14 cellular contexts compared by ENCODE assay signal in the genomic region with DNA sequence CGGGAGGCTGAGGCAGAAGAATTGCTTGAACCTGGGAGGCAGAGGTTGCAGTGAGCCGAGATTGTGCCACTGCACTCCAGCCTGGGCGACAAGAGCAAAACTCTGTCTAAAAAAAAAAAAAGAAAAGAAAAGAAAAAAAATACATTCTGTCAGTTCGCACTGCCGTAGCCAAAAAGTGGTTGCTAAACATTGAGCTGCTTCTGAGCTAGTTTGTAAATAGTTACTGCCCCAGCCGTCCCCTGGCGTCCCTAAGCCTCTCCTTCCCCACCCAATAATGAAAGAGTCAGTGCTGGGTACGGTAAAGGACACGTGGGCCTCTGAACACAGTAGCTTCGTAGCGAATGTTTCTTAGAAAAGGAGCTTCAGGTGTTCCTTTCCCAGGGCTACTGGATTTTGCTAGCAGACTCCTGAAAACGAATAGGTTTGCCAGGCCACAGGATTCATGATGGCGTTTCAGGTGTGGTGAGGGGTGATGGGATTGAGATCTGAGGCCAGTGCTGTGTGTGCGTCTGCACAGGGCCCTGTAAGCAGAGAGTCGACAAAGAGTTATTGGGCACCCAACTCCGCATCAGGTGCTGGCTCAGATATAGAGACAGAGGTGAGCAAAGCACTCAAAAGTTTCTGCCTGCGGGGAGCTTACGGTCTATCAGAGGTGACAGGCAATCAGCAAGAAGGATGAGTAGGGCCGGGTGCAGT.
DNase-seq lines count a peak whose midpoint lies in the region; ATAC-seq, FAIRE-seq and TF ChIP-seq lines count a peak whose summit lies in the region.
"Had no signal": no experiment of that assay in that cellular context is flagged by ENCODE, and none has a peak within 500 bp of the region (broad histone marks: within the 10 kb centered on the region; RNA-seq: fewer than 3 reads in every experiment).

No MANE protein-coding gene starts in this region.

- H3K4me1 ChIP-seq in CD4-positive, alpha-beta memory T cell (ENCODE audit: insufficient read depth, low read length), result peaks cover 80% of the 10 kb centered on the region
- no peaks in the 10 kb centered on the region for H3K4me1 ChIP-seq in colonic mucosa
- H3K4me1 ChIP-seq: foreskin keratinocyte had no signal

- no peak for ATAC-seq in stimulated activated effector memory CD8-positive, alpha-beta T cell treated with anti-CD3 and anti-CD28 coated beads, Interleukin-12 subunit alpha, Interleukin-12 subunit beta, amount 100 ng/mL, for 72 hours
- no peak for ATAC-seq in Right ventricle myocardium superior (ENCODE audit: poor library complexity)
- ATAC-seq: foreskin keratinocyte had no signal

- H3K36me3 ChIP-seq in CD4-positive, alpha-beta memory T cell (ENCODE audit: insufficient read depth, low read length), result peaks cover 24% of the 10 kb centered on the region
- H3K36me3 ChIP-seq in colonic mucosa, result no peaks in the 10 kb centered on the region

- H3K9me3 ChIP-seq in CD4-positive, alpha-beta memory T cell (ENCODE audit: control insufficient read depth in 1 of 2, low read length in 2 of 2), result no peaks in the 10 kb centered on the region
- H3K9me3 ChIP-seq in colonic mucosa, result no peaks in the 10 kb centered on the region

- H3K4me3 Mint-ChIP-seq in CD4-positive, alpha-beta memory T cell, result peak overlapping the region; percentile 92 to 99 (median 98)
- peak overlapping the region; percentile 68 for H3K4me3 Mint-ChIP-seq in stimulated activated effector memory CD8-positive, alpha-beta T cell treated with anti-CD3 and anti-CD28 coated beads, Interleukin-12 subunit alpha, Interleukin-12 subunit beta, amount 100 ng/mL, for 72 hours

- no peaks in the 10 kb centered on the region for H3K27me3 ChIP-seq in CD4-positive, alpha-beta memory T cell (ENCODE audit: insufficient read depth, low read length)
- H3K27me3 ChIP-seq in colonic mucosa, result no peaks in the 10 kb centered on the region
- H3K27me3 ChIP-seq: foreskin keratinocyte had no signal

- DNase-seq in CD4-positive, alpha-beta memory T cell, result no peak
- DNase-seq in GM18507 (ENCODE audit: extremely low spot score, insufficient read length, low read depth) (no peak), colonic mucosa (no peak), DMS153 treated with DMSO at 0.1 percent for 48 hours (lab: John Stamatoyannopoulos, UW; ENCODE audit: unreplicated experiment) (no peak), Right ventricle myocardium superior (no peak), NCI-H1417 (lab: John Stamatoyannopoulos, UW) (no peak)
- no peak for DNase-seq in stimulated activated effector memory CD8-positive, alpha-beta T cell treated with anti-CD3 and anti-CD28 coated beads, Interleukin-12 subunit alpha, Interleukin-12 subunit beta, amount 100 ng/mL, for 72 hours (ENCODE audit: low spot score in 2 of 2)
- DNase-seq: C1 segment of cervical spinal cord; effector CD4-positive, alpha-beta T cell; foreskin keratinocyte; mesenchymal stem cell; NCI-H2081 treated with DMSO at 0.1 percent for 48 hours had no signal

- peaks cover 41 to 66% of the 10 kb centered on the region in 2 donors for H3K36me3 Mint-ChIP-seq in CD4-positive, alpha-beta memory T cell
- peaks cover 89% of the 10 kb centered on the region for H3K36me3 Mint-ChIP-seq in stimulated activated effector memory CD8-positive, alpha-beta T cell treated with anti-CD3 and anti-CD28 coated beads, Interleukin-12 subunit alpha, Interleukin-12 subunit beta, amount 100 ng/mL, for 72 hours

- TF ChIP-seq CTCF in colonic mucosa (IDR thresholded peaks at IDR 0.05), result no peak

- H3K4me3 ChIP-seq in CD4-positive, alpha-beta memory T cell (ENCODE audit: low read length in 2 of 2), result peak overlapping the region in 1 of 2 donors; percentile 28
- H3K4me3 ChIP-seq in colonic mucosa, result peak overlapping the region; percentile 1

- H3K9me3 Mint-ChIP-seq in CD4-positive, alpha-beta memory T cell, result no peaks in the 10 kb centered on the region
- no peaks in the 10 kb centered on the region for H3K9me3 Mint-ChIP-seq in stimulated activated effector memory CD8-positive, alpha-beta T cell treated with anti-CD3 and anti-CD28 coated beads, Interleukin-12 subunit alpha, Interleukin-12 subunit beta, amount 100 ng/mL, for 72 hours

- FAIRE-seq in GM18507 (lab: Jason Lieb, UNC), result peak; percentile 64
- FAIRE-seq: H54 had no signal

- peak overlapping the region in 1 of 2 donors; percentile 35 for H3K9ac ChIP-seq in colonic mucosa (ENCODE audit: low read depth in 2 of 2, low read length in 2 of 2)
- H3K9ac ChIP-seq: parathyroid adenoma had no signal

- H3K27ac ChIP-seq in CD4-positive, alpha-beta memory T cell (ENCODE audit: low read depth, low read length), result peak overlapping the region; percentile 25
- no peak overlapping the region for H3K27ac ChIP-seq in colonic mucosa
- H3K27ac ChIP-seq: foreskin keratinocyte had no signal

- CTCF ChIA-PET in CD4-positive, alpha-beta memory T cell (lab: Charles Lee; ENCODE audit: partially characterized antibody), result interaction anchor here (0.8 to 13.3 kb wide), 4 partner anchors 25 to 77 kb away, joined by 3 to 98 read pairs (median 4); no protein-coding TSS in a partner anchor

- peak overlapping the region; percentile 84 to 100 (median 96) for H3K27ac Mint-ChIP-seq in CD4-positive, alpha-beta memory T cell
- H3K27ac Mint-ChIP-seq in stimulated activated effector memory CD8-positive, alpha-beta T cell treated with anti-CD3 and anti-CD28 coated beads, Interleukin-12 subunit alpha, Interleukin-12 subunit beta, amount 100 ng/mL, for 72 hours, result peak overlapping the region; percentile 90

- H3K27me3 Mint-ChIP-seq in CD4-positive, alpha-beta memory T cell, result no peaks in the 10 kb centered on the region

- intact Hi-C loops in CD4-positive, alpha-beta memory T cell (cut with micrococcal nuclease), result no loop called here
- intact Hi-C loops in colonic mucosa (cut with DNase I) (no loop called here), Right ventricle myocardium superior (cut with DNase I) (no loop called here)

- POLR2A ChIA-PET in CD4-positive, alpha-beta memory T cell (lab: Charles Lee; ENCODE audit: partially characterized antibody), result interaction anchor here (0.6 to 6.2 kb wide), 7 partner anchors 11 to 139 kb away, joined by 3 to 139 read pairs (median 8); a partner anchor contains a TSS

- H3K4me1 Mint-ChIP-seq in CD4-positive, alpha-beta memory T cell, result peaks cover 56 to 94% (median 68%) of the 10 kb centered on the region in 4 donors
- H3K4me1 Mint-ChIP-seq in stimulated activated effector memory CD8-positive, alpha-beta T cell treated with anti-CD3 and anti-CD28 coated beads, Interleukin-12 subunit alpha, Interleukin-12 subunit beta, amount 100 ng/mL, for 72 hours, result peaks cover 96% of the 10 kb centered on the region
